In the genomic region with DNA sequence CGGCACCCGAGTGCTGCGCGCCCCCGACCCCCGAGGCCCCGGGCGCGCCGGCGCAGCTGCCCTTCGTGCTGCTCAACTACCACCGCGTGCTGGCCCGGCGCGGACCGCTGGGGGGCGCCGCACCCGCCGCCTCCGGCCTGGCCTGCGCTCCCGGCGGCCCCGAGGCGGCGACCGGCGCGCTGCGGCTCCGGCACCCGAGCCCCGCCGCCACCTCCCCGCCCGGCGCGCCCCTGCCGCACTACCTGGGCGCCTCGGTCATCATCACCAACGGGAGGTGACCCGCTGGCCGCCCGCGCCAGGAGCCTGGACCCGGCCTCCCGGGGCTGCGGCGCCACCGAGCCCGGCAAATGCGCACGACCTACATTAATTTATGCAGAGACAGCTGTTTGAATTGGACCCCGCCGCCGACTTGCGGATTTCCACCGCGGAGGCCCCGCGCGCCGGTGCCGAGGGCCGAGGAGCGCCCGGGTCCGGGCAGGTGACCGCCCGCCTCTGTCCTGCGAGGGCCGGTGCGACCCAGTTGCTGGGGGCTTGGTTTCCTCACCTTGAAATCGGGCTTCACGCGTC, we compare ENCODE assay signal across 8 cellular contexts. TPM values are rescaled to one million over a fixed set of nuclear protein-coding genes. Genes with fewer than 3 reads are reported as not detected.
A peak's percentile ranks its signal among the peaks of the same experiment; 100 is the strongest.
DNase-seq lines count a peak whose midpoint lies in the region; ATAC-seq, FAIRE-seq and TF ChIP-seq lines count a peak whose summit lies in the region.

No MANE protein-coding gene starts in this region.

- DNase-seq in Caco-2 (peak; percentile 65 to 91), frontal cortex (ENCODE audit: low spot score in 2 of 2) (peak; percentile 81 to 87), occipital lobe (lab: John Stamatoyannopoulos, UW) (peak; percentile 27)
- peak; percentile 44 for DNase-seq in activated CD8-positive, alpha-beta T cell treated with anti-CD3 and anti-CD28 coated beads, Interleukin-2, amount 10 ng/mL, durations not matched to agents 7 days and 5 days

- H3K36me3 Mint-ChIP-seq in Caco-2 (ENCODE audit: insufficient read depth, unreplicated experiment) = peaks cover 25% of the 10 kb centered on the region
- no peaks in the 10 kb centered on the region for H3K36me3 Mint-ChIP-seq in activated CD8-positive, alpha-beta T cell treated with anti-CD3 and anti-CD28 coated beads, Interleukin-2, amount 10 ng/mL, durations not matched to agents 7 days and 5 days (ENCODE audit: low read depth)

- no peaks in the 10 kb centered on the region for H3K27me3 ChIP-seq in Caco-2 (replicated peaks; ENCODE audit: control insufficient read depth, insufficient read depth, low read length)
- peaks cover 29% of the 10 kb centered on the region for H3K27me3 ChIP-seq in HUES48 (ENCODE audit: control insufficient read depth, insufficient read depth, low read length)

- no peak for FAIRE-seq in frontal cortex (lab: Jason Lieb, UNC)

- BruUV-seq in Caco-2 (replicated peaks; lab: Mats Ljungman, UMichigan) = no TSS peak

- H3K9ac ChIP-seq in HUES48 (ENCODE audit: low read depth, low read length) = no peak overlapping the region; the same call in 1 of the 2 replicates

- no peak overlapping the region for H3K27ac ChIP-seq in HUES48 (ENCODE audit: low read depth, low read length)

- H3K4me1 Mint-ChIP-seq in Caco-2 (ENCODE audit: low read depth, unreplicated experiment) = peaks cover 11% of the 10 kb centered on the region
- H3K4me1 Mint-ChIP-seq in activated CD8-positive, alpha-beta T cell treated with anti-CD3 and anti-CD28 coated beads, Interleukin-2, amount 10 ng/mL, durations not matched to agents 7 days and 5 days (ENCODE audit: low read depth) = peaks cover 9% of the 10 kb centered on the region

- H3K4me3 Mint-ChIP-seq in Caco-2 (ENCODE audit: unreplicated experiment) = peak overlapping the region; percentile 76
- H3K4me3 Mint-ChIP-seq in activated CD8-positive, alpha-beta T cell treated with anti-CD3 and anti-CD28 coated beads, Interleukin-2, amount 10 ng/mL, durations not matched to agents 7 days and 5 days = no peak overlapping the region

- peak in 1 of 2 experiments; percentile 23 for TF ChIP-seq CTCF in Caco-2 (IDR thresholded peaks at IDR 0.05; ENCODE audit: insufficient read depth in 1 of 2, low read depth in 1 of 2, low read length in 1 of 2, severe bottlenecking in 1 of 2, unreplicated experiment in 1 of 2)

- H3K36me3 ChIP-seq in Caco-2 (ENCODE audit: control insufficient read depth, insufficient read depth, low read length) = no peaks in the 10 kb centered on the region; the same call in 1 of the 2 replicates
- H3K36me3 ChIP-seq in HUES48 (ENCODE audit: control insufficient read depth, insufficient read depth, low read length) = no peaks in the 10 kb centered on the region

- ATAC-seq in activated CD8-positive, alpha-beta T cell treated with anti-CD3 and anti-CD28 coated beads, Interleukin-2, amount 10 ng/mL, durations not matched to agents 7 days and 5 days = peak; percentile 77
- no peak for ATAC-seq in HG02798 (IDR thresholded peaks at IDR 0.05; ENCODE audit: poor library complexity, unreplicated experiment)
- ATAC-seq in HG02973 (IDR thresholded peaks at IDR 0.05; ENCODE audit: unreplicated experiment) = no peak
- ATAC-seq in GM19035 (IDR thresholded peaks at IDR 0.05; ENCODE audit: unreplicated experiment) = no peak

- peaks cover 31% of the 10 kb centered on the region for H3K4me1 ChIP-seq in Caco-2
- peaks cover 48% of the 10 kb centered on the region for H3K4me1 ChIP-seq in HUES48 (ENCODE audit: control insufficient read depth, insufficient read depth, low read length)

- intact Hi-C loops in Caco-2 (cut with micrococcal nuclease; ENCODE audit: unreplicated experiment) = loop anchor here (2.0 to 5.0 kb wide), 3 partner anchors 49 to 179 kb away; partner anchors contain the start of gene SIM2

- CTCF ChIA-PET in Caco-2 (lab: Charles Lee) = interaction anchor here (0.5 to 1.8 kb wide), 3 partner anchors 169 to 715 kb away, joined by 3 to 8 read pairs (median 3); no protein-coding TSS in a partner anchor
- CTCF ChIA-PET in activated CD8-positive, alpha-beta T cell treated with anti-CD3 and anti-CD28 coated beads, Interleukin-2, amount 10 ng/mL, durations not matched to agents 7 days and 5 days (lab: Charles Lee) = interaction anchor here (1.4 to 2.0 kb wide), 4 partner anchors 11 to 108 kb away, joined by 3 to 4 read pairs (median 4); no protein-coding TSS in a partner anchor

- H3K9me3 Mint-ChIP-seq in Caco-2 (ENCODE audit: unreplicated experiment) = no peaks in the 10 kb centered on the region
- no peaks in the 10 kb centered on the region for H3K9me3 Mint-ChIP-seq in activated CD8-positive, alpha-beta T cell treated with anti-CD3 and anti-CD28 coated beads, Interleukin-2, amount 10 ng/mL, durations not matched to agents 7 days and 5 days (ENCODE audit: insufficient read depth)

- H3K27me3 Mint-ChIP-seq in Caco-2 (ENCODE audit: insufficient read depth, unreplicated experiment) = no peaks in the 10 kb centered on the region
- peaks cover 47% of the 10 kb centered on the region for H3K27me3 Mint-ChIP-seq in activated CD8-positive, alpha-beta T cell treated with anti-CD3 and anti-CD28 coated beads, Interleukin-2, amount 10 ng/mL, durations not matched to agents 7 days and 5 days (ENCODE audit: low read depth)

- peak overlapping the region; percentile 63 for H3K4me3 ChIP-seq in Caco-2 (ENCODE audit: low read depth, low read length)
- H3K4me3 ChIP-seq in HUES48 (ENCODE audit: low read depth, low read length) = peak overlapping the region; percentile 58

- H3K9me3 ChIP-seq in Caco-2 (no peaks in the 10 kb centered on the region), HUES48 (ENCODE audit: control insufficient read depth, insufficient read depth, low read length) (no peaks in the 10 kb centered on the region)

- H3K27ac Mint-ChIP-seq in Caco-2 (ENCODE audit: unreplicated experiment) = peak overlapping the region; percentile 97
- H3K27ac Mint-ChIP-seq in activated CD8-positive, alpha-beta T cell treated with anti-CD3 and anti-CD28 coated beads, Interleukin-2, amount 10 ng/mL, durations not matched to agents 7 days and 5 days = no peak overlapping the region

- POLR2A ChIA-PET in Caco-2 (lab: Charles Lee) = interaction anchor here (0.6 kb wide), 2 partner anchors 218 to 473 kb away, joined by 3 to 4 read pairs; no protein-coding TSS in a partner anchor
- POLR2A ChIA-PET in activated CD8-positive, alpha-beta T cell treated with anti-CD3 and anti-CD28 coated beads, Interleukin-2, amount 10 ng/mL, durations not matched to agents 7 days and 5 days (lab: Charles Lee) = no interaction called here

RNA-seq across cellular contexts. Expression of gene SIM2, which starts 49.0 kb away (rescaled TPM):
- total RNA-seq in Caco-2 (2022) (9.4 and 11.5 TPM in 2 replicates), frontal cortex (not detected), occipital lobe (not detected)
- not detected for total RNA-seq in activated CD8-positive, alpha-beta T cell treated with anti-CD3 and anti-CD28 coated beads, Interleukin-2, amount 10 ng/mL, durations not matched to agents 7 days and 5 days

Comparison
In these comparisons a context has a peak if more than half of its experiments do, and no peak if none do; other contexts are left out.
1. DNase-seq: peak in every context shown above with its lines; median percentile 84 in frontal cortex; 78 in Caco-2; 44 in activated CD8-positive, alpha-beta T cell treated with anti-CD3 and anti-CD28 coated beads, Interleukin-2, amount 10 ng/mL, durations not matched to agents 7 days and 5 days; 27 in occipital lobe.
2. RNA of gene SIM2, which starts 49.0 kb away (total RNA-seq): 9.4 to 11.5 TPM in Caco-2; not detected in activated CD8-positive, alpha-beta T cell treated with anti-CD3 and anti-CD28 coated beads, Interleukin-2, amount 10 ng/mL, durations not matched to agents 7 days and 5 days, not detected in frontal cortex (single experiment) and not detected in occipital lobe (single experiment); every median in the first group is over 10 times any median in the second.